In the genomic region with DNA sequence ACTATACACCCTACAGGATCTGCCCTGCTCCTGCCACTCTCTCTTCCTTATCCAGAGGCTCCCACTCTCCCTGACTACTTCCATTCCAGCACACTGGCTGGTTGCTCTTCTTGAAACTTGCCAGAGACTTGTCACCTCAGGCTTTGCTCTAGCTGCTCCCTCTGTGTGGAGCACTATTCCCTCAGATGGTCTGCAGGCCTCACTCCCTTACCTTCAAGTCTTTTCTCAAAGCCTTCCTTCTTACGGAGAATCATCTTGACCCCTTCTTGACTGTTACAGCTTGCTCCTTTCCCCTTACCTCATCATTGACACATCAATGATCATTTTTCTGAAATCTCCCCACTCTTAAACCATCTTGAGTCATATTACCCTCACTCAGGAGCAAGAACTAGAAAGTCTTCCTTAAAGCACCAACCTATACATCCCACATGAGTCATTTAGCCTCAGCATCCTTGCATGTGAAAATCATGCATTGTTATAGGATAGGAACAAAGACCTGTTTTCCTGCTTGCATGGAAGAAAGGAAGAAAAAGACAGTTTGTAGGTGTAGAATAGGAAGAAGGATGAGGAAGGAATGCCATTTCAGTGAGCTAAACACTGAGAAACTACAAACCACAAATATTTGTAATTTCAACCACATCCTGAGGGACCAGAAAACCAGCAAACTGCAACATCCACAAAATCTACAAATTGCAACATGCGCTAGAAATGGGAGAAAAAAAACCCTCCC, we compare ENCODE assay signal across 7 cellular contexts. TPM values are rescaled to one million over a fixed set of nuclear protein-coding genes. Genes with fewer than 3 reads are reported as not detected.
A peak's percentile ranks its signal among the peaks of the same experiment; 100 is the strongest.
DNase-seq lines count a peak whose midpoint lies in the region; ATAC-seq, FAIRE-seq and TF ChIP-seq lines count a peak whose summit lies in the region.

No MANE protein-coding gene starts in this region.

- in situ Hi-C loops in K562 (cut with MboI), result no loop called here

- H3K9me1 ChIP-seq in K562 (ENCODE audit: control insufficient read depth, insufficient read depth, low read length), result no peaks in the 10 kb centered on the region

- peak; percentile 64 for ATAC-seq in GM21360 (IDR thresholded peaks at IDR 0.05; ENCODE audit: unreplicated experiment)
- no peak; the same call in 1 of the 3 replicates for ATAC-seq in K562
- ATAC-seq in stimulated activated memory B cell treated with anti-CD40 and anti-IgM and Interleukin-4, amounts not matched to agents 10 μg/mL and 1 μg/mL and 100 μg/mL, for 72 hours, result no peak
- no peak for ATAC-seq in left cardiac atrium

- no peak overlapping the region for H3K4me2 ChIP-seq in K562 (ENCODE audit: insufficient read depth, low read length)

- WGBS in K562 (ENCODE audit: insufficient coverage, low coverage, missing lambda C conversion rate), result 87% methylated on average over 2 of the region's 2 CpGs
- 40 to 66% (median 53%) methylated on average over 2 of the region's 2 CpGs for WGBS in spleen, 5 donors

- TF ChIP-seq POLR2A in K562 (conservative IDR thresholded peaks at IDR 0.05) (no peak), spleen (IDR thresholded peaks at IDR 0.05) (no peak)

- no peaks in the 10 kb centered on the region for H3K9me3 ChIP-seq in K562 (replicated peaks; ENCODE audit: control insufficient read depth, insufficient read depth, low read depth, low read length)
- no peaks in the 10 kb centered on the region for H3K9me3 ChIP-seq in spleen

- POLR2A ChIA-PET in K562 (lab: Yijun Ruan, JAX), result interaction anchor here (1.3 kb wide), 1 partner anchor 8 kb away, joined by 4 read pairs; no protein-coding TSS in a partner anchor

- FAIRE-seq in K562 (lab: Jason Lieb, UNC), result peak; percentile 64

- TF ChIP-seq EP300 in K562 (IDR thresholded peaks at IDR 0.05; ENCODE audit: low read length), result no peak

- H3K27ac Mint-ChIP-seq in stimulated activated memory B cell treated with anti-CD40 and anti-IgM and Interleukin-4, amounts not matched to agents 10 μg/mL and 1 μg/mL and 100 μg/mL, for 72 hours, result no peak overlapping the region

- H3K36me3 ChIP-seq in K562 (ENCODE audit: control insufficient read depth, insufficient read depth, low read length) (peaks cover 69% of the 10 kb centered on the region; the same call in 2 of the 3 replicates), spleen (peaks cover 0 to 74% (median 5%) of the 10 kb centered on the region in 6 donors)

- DNase-seq in HS-5 (ENCODE audit: low read depth), result peak; percentile 87
- DNase-seq in K562 (ENCODE audit: extremely low read depth in 1 of 4, low spot score in 3 of 4), result no peak
- no peak for DNase-seq in spleen
- no peak for DNase-seq in globus pallidus (ENCODE audit: low spot score)
- no peak for DNase-seq in left cardiac atrium

- no TSS peak for BruUV-seq in K562 (replicated peaks; lab: Mats Ljungman, UMichigan)

- no peaks in the 10 kb centered on the region for H3K79me2 ChIP-seq in K562 (ENCODE audit: control insufficient read depth, insufficient read depth, low read length)

- no peaks in the 10 kb centered on the region for H3K4me1 Mint-ChIP-seq in stimulated activated memory B cell treated with anti-CD40 and anti-IgM and Interleukin-4, amounts not matched to agents 10 μg/mL and 1 μg/mL and 100 μg/mL, for 72 hours

- CTCF ChIA-PET in K562 (lab: Yijun Ruan, JAX; ENCODE audit: low intra/inter-chr PET ratio), result no interaction called here

- no peaks in the 10 kb centered on the region; a peak in 1 of 5 replicates for H3K4me1 ChIP-seq in K562 (replicated peaks in 1 of 2; ENCODE audit: control insufficient read depth in 2 of 2, insufficient read depth in 2 of 2, low read length in 2 of 2)
- peaks cover 0 to 29% (median 11%) of the 10 kb centered on the region in 6 donors for H3K4me1 ChIP-seq in spleen

- no peak overlapping the region for H3K4me3 ChIP-seq in K562
- no peak overlapping the region for H3K4me3 ChIP-seq in spleen

- H4K20me1 ChIP-seq in K562 (replicated peaks; ENCODE audit: control insufficient read depth, insufficient read depth, low read length), result no peaks in the 10 kb centered on the region

- no peaks in the 10 kb centered on the region for H3K27me3 Mint-ChIP-seq in stimulated activated memory B cell treated with anti-CD40 and anti-IgM and Interleukin-4, amounts not matched to agents 10 μg/mL and 1 μg/mL and 100 μg/mL, for 72 hours

- H3K27me3 ChIP-seq in K562 (ENCODE audit: control insufficient read depth in 2 of 2, insufficient read depth in 2 of 2, low read length in 2 of 2), result no peaks in the 10 kb centered on the region
- no peaks in the 10 kb centered on the region for H3K27me3 ChIP-seq in spleen (replicated peaks in 1 of 7)

- intact Hi-C loops in K562 (cut with micrococcal nuclease), result no loop called here
- intact Hi-C loops in spleen (cut with DNase I; ENCODE audit: low total_unique reads), result no loop called here
- intact Hi-C loops in left cardiac atrium (cut with DNase I), result no loop called here

- H3K36me3 Mint-ChIP-seq in stimulated activated memory B cell treated with anti-CD40 and anti-IgM and Interleukin-4, amounts not matched to agents 10 μg/mL and 1 μg/mL and 100 μg/mL, for 72 hours, result peaks cover 8% of the 10 kb centered on the region

- H2AFZ ChIP-seq in K562 (ENCODE audit: low read depth, low read length), result no peak overlapping the region

- TF ChIP-seq CTCF in K562 (IDR thresholded peaks at IDR 0.05 in 2 of 3, conservative IDR thresholded peaks at IDR 0.05 in 1 of 3; ENCODE audit: insufficient read depth in 2 of 3, low read depth in 1 of 3, low read length in 3 of 3) (no peak), spleen (IDR thresholded peaks at IDR 0.05 in 8 of 11, conservative IDR thresholded peaks at IDR 0.05 in 3 of 11) (no peak)

- no peak overlapping the region for H3K4me3 Mint-ChIP-seq in stimulated activated memory B cell treated with anti-CD40 and anti-IgM and Interleukin-4, amounts not matched to agents 10 μg/mL and 1 μg/mL and 100 μg/mL, for 72 hours

- H3K9ac ChIP-seq in K562 (ENCODE audit: insufficient read depth in 1 of 2, low read depth in 2 of 2, low read length in 2 of 2), result no peak overlapping the region

- no peak for TF ChIP-seq RAD21 in K562 (CRISPR knock-in tag; conservative IDR thresholded peaks at IDR 0.05 in 1 of 2, IDR thresholded peaks at IDR 0.05 in 1 of 2)

- no peaks in the 10 kb centered on the region for H3K9me3 Mint-ChIP-seq in stimulated activated memory B cell treated with anti-CD40 and anti-IgM and Interleukin-4, amounts not matched to agents 10 μg/mL and 1 μg/mL and 100 μg/mL, for 72 hours

- H3K27ac ChIP-seq in K562 (ENCODE audit: extremely low read depth, low read depth, low read length), result no peak overlapping the region
- H3K27ac ChIP-seq in spleen, result peak overlapping the region in 7 of 8 donors; percentile 10 to 79 (median 42)

TF ChIP-seq in K562, 482 proteins besides CTCF, POLR2A, EP300 and RAD21:
- TF ChIP-seq, protein P1, sequence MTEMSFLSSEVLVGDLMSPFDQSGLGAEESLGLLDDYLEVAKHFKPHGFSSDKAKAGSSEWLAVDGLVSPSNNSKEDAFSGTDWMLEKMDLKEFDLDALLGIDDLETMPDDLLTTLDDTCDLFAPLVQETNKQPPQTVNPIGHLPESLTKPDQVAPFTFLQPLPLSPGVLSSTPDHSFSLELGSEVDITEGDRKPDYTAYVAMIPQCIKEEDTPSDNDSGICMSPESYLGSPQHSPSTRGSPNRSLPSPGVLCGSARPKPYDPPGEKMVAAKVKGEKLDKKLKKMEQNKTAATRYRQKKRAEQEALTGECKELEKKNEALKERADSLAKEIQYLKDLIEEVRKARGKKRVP (CRISPR knock-in tag; IDR thresholded peaks at IDR 0.05), result no peak
- TF ChIP-seq CREB1 (IDR thresholded peaks at IDR 0.05), result no peak
- no peak for TF ChIP-seq CREB1 (CRISPR knock-in tag; IDR thresholded peaks at IDR 0.05)
- TF ChIP-seq, protein P2, sequence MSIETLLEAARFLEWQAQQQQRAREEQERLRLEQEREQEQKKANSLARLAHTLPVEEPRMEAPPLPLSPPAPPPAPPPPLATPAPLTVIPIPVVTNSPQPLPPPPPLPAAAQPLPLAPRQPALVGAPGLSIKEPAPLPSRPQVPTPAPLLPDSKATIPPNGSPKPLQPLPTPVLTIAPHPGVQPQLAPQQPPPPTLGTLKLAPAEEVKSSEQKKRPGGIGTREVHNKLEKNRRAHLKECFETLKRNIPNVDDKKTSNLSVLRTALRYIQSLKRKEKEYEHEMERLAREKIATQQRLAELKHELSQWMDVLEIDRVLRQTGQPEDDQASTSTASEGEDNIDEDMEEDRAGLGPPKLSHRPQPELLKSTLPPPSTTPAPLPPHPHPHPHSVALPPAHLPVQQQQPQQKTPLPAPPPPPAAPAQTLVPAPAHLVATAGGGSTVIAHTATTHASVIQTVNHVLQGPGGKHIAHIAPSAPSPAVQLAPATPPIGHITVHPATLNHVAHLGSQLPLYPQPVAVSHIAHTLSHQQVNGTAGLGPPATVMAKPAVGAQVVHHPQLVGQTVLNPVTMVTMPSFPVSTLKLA (conservative IDR thresholded peaks at IDR 0.05), result no peak
- TF ChIP-seq HOXB6 (CRISPR knock-in tag; IDR thresholded peaks at IDR 0.05; ENCODE audit: borderline replicate concordance), result no peak
- no peak for TF ChIP-seq CEBPG (CRISPR knock-in tag; IDR thresholded peaks at IDR 0.05)
- peak in 1 of 2 experiments; percentile 17; a peak in 1 of 4 replicates for TF ChIP-seq CEBPG (tag; conservative IDR thresholded peaks at IDR 0.05 in 1 of 2, IDR thresholded peaks at IDR 0.05 in 1 of 2)
- no peak for TF ChIP-seq KLF16 (IDR thresholded peaks at IDR 0.05)
- no peak for TF ChIP-seq CBX1 (IDR thresholded peaks at IDR 0.05; ENCODE audit: low read depth)

RNA-seq across cellular contexts. Expression of a gene that starts 55.7 kb away (rescaled TPM):
- 163 and 271 TPM in 2 replicates for total RNA-seq in K562 (2011; cell fraction: chromatin; rRNA removed; ENCODE audit: low replicate concordance)
- 73.4 and 76.1 TPM in 2 replicates for total RNA-seq in K562 (2011; cell fraction: nucleolus; rRNA removed)
- total RNA-seq in K562 (2011; cell fraction: nucleoplasm; rRNA removed), result 102 and 117 TPM in 2 replicates
- total RNA-seq in K562 (2014; rRNA removed) (39.1 and 50.5 TPM in 2 replicates), K562 (2014; rRNA removed; fragmentation: Illumina TruSeq; extraction: Trizol) (75.4 and 103 TPM in 2 replicates), K562 (2015; rRNA removed; fragmentation: Illumina TruSeq; extraction: Trizol) (60.3 and 61.8 TPM in 2 replicates), K562 (2021) (68.1 and 83.8 TPM in 2 replicates), spleen (10 to 100 TPM; 30.9 to 56.3 (median 43.3) TPM), left cardiac atrium (10 to 100 TPM; 39.3 to 49.8 TPM)
- polyA plus RNA-seq in K562 (2011; rRNA removed) (51.7 and 79.1 TPM in 2 replicates), K562 (2014; fragmentation: Illumina TruSeq; extraction: Trizol) (62.5 and 71.0 TPM in 2 replicates), K562 (2014; fragmentation: Nextera tagmentation; extraction: Ambion mirVana) (10 to 100 TPM; 10.1 to 26.6 TPM), K562 (2014; rRNA removed) (34.8 and 37.4 TPM in 2 replicates), spleen (1 to 10 TPM; 3.7 to 5.8 (median 5.1) TPM)
- polyA plus RNA-seq in K562 (2011; cell fraction: cytosol; rRNA removed), result 10.2 and 18.4 TPM in 2 replicates
- 42.2 and 47.3 TPM in 2 replicates for polyA plus RNA-seq in K562 (2011; cell fraction: nucleus; rRNA removed)
- 69.7 and 118 TPM in 2 replicates for polyA plus RNA-seq in K562 (2012)
- 139 and 146 TPM in 2 replicates for polyA minus RNA-seq in K562 (2011; rRNA and poly(A)+ RNA removed)
- 33.9 and 51.2 TPM in 2 replicates for polyA minus RNA-seq in K562 (2011; cell fraction: cytosol; rRNA and poly(A)+ RNA removed)
- polyA minus RNA-seq in K562 (2011; cell fraction: nucleus; rRNA and poly(A)+ RNA removed), result 92.2 and 147 TPM in 2 replicates
